Comparison of ENCODE assay signal across 16 cellular contexts in genomic region chr20:50335866-50336265, GRCh38.
A peak's percentile ranks its signal among the peaks of the same experiment; 100 is the strongest.
DNase-seq lines count a peak whose midpoint lies in the region; ATAC-seq and TF ChIP-seq lines count a peak whose summit lies in the region.
"Had no signal": no experiment of that assay in that cellular context is flagged by ENCODE, and none has a peak within 500 bp of the region (broad histone marks: within the 10 kb centered on the region; RNA-seq: fewer than 3 reads in every experiment).

No MANE protein-coding gene starts in this region.

- H3K27ac Mint-ChIP-seq in natural killer cell treated with Interleukin-12 subunit alpha and Interleukin-12 subunit beta and Interleukin-15 and Interleukin-18, amount 100 ng/mL, for 72 hours = peak overlapping the region in 1 of 2 donors; percentile 64
- no peak overlapping the region for H3K27ac Mint-ChIP-seq in natural killer cell
- H3K27ac Mint-ChIP-seq: CD4-positive, alpha-beta T cell; IgD-negative memory B cell had no signal

- peak overlapping the region; percentile 72 for H3K9ac ChIP-seq in adipocyte (ENCODE audit: low read length)
- H3K9ac ChIP-seq: BLaER1 treated with 17β-estradiol and CSF1 and Interleukin-3, amounts not matched to agents 10 nM and 100 nM; KMS-11 had no signal

- H3K9me3 Mint-ChIP-seq in natural killer cell treated with Interleukin-12 subunit alpha and Interleukin-12 subunit beta and Interleukin-15 and Interleukin-18, amount 100 ng/mL, for 72 hours = no peaks in the 10 kb centered on the region
- no peaks in the 10 kb centered on the region for H3K9me3 Mint-ChIP-seq in natural killer cell
- no peaks in the 10 kb centered on the region for H3K9me3 Mint-ChIP-seq in activated T-cell treated with anti-CD3 and anti-CD28 coated beads, Interleukin-2, amount 50 U/mL, for 4 hours
- H3K9me3 Mint-ChIP-seq: CD4-positive, alpha-beta T cell; IgD-negative memory B cell had no signal

- no peak for DNase-seq in natural killer cell treated with Interleukin-12 subunit alpha and Interleukin-12 subunit beta and Interleukin-15 and Interleukin-18, amount 100 ng/mL, for 72 hours (ENCODE audit: low spot score)
- DNase-seq in natural killer cell (no peak), adipocyte (ENCODE audit: low read depth) (peak; percentile 51), osteoblast (ENCODE audit: insufficient read length, low spot score, missing footprints) (no peak), GM19238 (ENCODE audit: insufficient read length, low spot score) (no peak), NCI-H187 treated with DMSO at 0.1 percent for 48 hours (lab: John Stamatoyannopoulos, UW) (no peak)
- DNase-seq in activated T-cell treated with anti-CD3 and anti-CD28 coated beads, Interleukin-2, amount 50 U/mL, for 4 hours = no peak
- DNase-seq: 8988T; CD4-positive, alpha-beta T cell; MM.1S; NCI-H2081; SIG-M5 had no signal

- H3K4me1 ChIP-seq in adipocyte (ENCODE audit: control insufficient read depth, insufficient read depth, low read length) (peaks cover 85% of the 10 kb centered on the region), osteoblast (ENCODE audit: insufficient read depth, low read length) (peaks cover 70% of the 10 kb centered on the region)

- peak overlapping the region; percentile 45 for H3K4me3 Mint-ChIP-seq in natural killer cell treated with Interleukin-12 subunit alpha and Interleukin-12 subunit beta and Interleukin-15 and Interleukin-18, amount 100 ng/mL, for 72 hours
- H3K4me3 Mint-ChIP-seq in natural killer cell = no peak overlapping the region
- no peak overlapping the region for H3K4me3 Mint-ChIP-seq in activated T-cell treated with anti-CD3 and anti-CD28 coated beads, Interleukin-2, amount 50 U/mL, for 4 hours
- H3K4me3 Mint-ChIP-seq: CD4-positive, alpha-beta T cell had no signal

- H3K36me3 Mint-ChIP-seq in natural killer cell treated with Interleukin-12 subunit alpha and Interleukin-12 subunit beta and Interleukin-15 and Interleukin-18, amount 100 ng/mL, for 72 hours = peaks cover 5% of the 10 kb centered on the region
- no peaks in the 10 kb centered on the region for H3K36me3 Mint-ChIP-seq in natural killer cell
- H3K36me3 Mint-ChIP-seq in activated T-cell treated with anti-CD3 and anti-CD28 coated beads, Interleukin-2, amount 50 U/mL, for 4 hours (ENCODE audit: insufficient read depth) = no peaks in the 10 kb centered on the region
- H3K36me3 Mint-ChIP-seq: IgD-negative memory B cell had no signal

- H3K36me3 ChIP-seq in adipocyte (ENCODE audit: control insufficient read depth, insufficient read depth, low read length, severe bottlenecking) (no peaks in the 10 kb centered on the region), osteoblast (ENCODE audit: insufficient read depth, low read length) (no peaks in the 10 kb centered on the region)
- H3K36me3 ChIP-seq: BLaER1 treated with 17β-estradiol and CSF1 and Interleukin-3, amounts not matched to agents 10 nM and 100 nM had no signal

- H3K4me1 Mint-ChIP-seq in natural killer cell treated with Interleukin-12 subunit alpha and Interleukin-12 subunit beta and Interleukin-15 and Interleukin-18, amount 100 ng/mL, for 72 hours (ENCODE audit: low read depth in 2 of 2) = peaks cover 55 to 56% of the 10 kb centered on the region in 2 donors
- H3K4me1 Mint-ChIP-seq in natural killer cell = peaks cover 29 to 40% of the 10 kb centered on the region in 2 donors
- H3K4me1 Mint-ChIP-seq in activated T-cell treated with anti-CD3 and anti-CD28 coated beads, Interleukin-2, amount 50 U/mL, for 4 hours (ENCODE audit: low read depth) = peaks cover 33% of the 10 kb centered on the region

- no peak overlapping the region for H2AFZ ChIP-seq in osteoblast (ENCODE audit: low read length)

- H3K9me3 ChIP-seq in adipocyte (ENCODE audit: control insufficient read depth, low read length) (no peaks in the 10 kb centered on the region), osteoblast (ENCODE audit: low read depth, low read length) (no peaks in the 10 kb centered on the region)
- H3K9me3 ChIP-seq: BLaER1 treated with 17β-estradiol and CSF1 and Interleukin-3, amounts not matched to agents 10 nM and 100 nM had no signal

- H3K4me3 ChIP-seq in adipocyte (ENCODE audit: low read length) (no peak overlapping the region), osteoblast (ENCODE audit: insufficient read depth, low read length) (no peak overlapping the region)
- H3K4me3 ChIP-seq: BLaER1 treated with 17β-estradiol and CSF1 and Interleukin-3, amounts not matched to agents 10 nM and 100 nM had no signal

- peaks cover 0 to 13% of the 10 kb centered on the region in 2 donors for H3K27me3 Mint-ChIP-seq in natural killer cell treated with Interleukin-12 subunit alpha and Interleukin-12 subunit beta and Interleukin-15 and Interleukin-18, amount 100 ng/mL, for 72 hours
- peaks cover 7 to 35% of the 10 kb centered on the region in 2 donors for H3K27me3 Mint-ChIP-seq in natural killer cell (ENCODE audit: low read depth in 2 of 2)
- H3K27me3 Mint-ChIP-seq in activated T-cell treated with anti-CD3 and anti-CD28 coated beads, Interleukin-2, amount 50 U/mL, for 4 hours (ENCODE audit: low read depth) = no peaks in the 10 kb centered on the region
- H3K27me3 Mint-ChIP-seq: CD4-positive, alpha-beta T cell had no signal

- intact Hi-C loops in natural killer cell (cut with micrococcal nuclease) = loop anchor here (5.0 kb wide), 1 partner anchor 126 kb away; no protein-coding TSS in a partner anchor

- TF ChIP-seq CTCF in natural killer cell (IDR thresholded peaks at IDR 0.05) (no peak), osteoblast (IDR thresholded peaks at IDR 0.05; ENCODE audit: extremely low read depth, low read depth, low read length) (no peak)

- H3K27me3 ChIP-seq in adipocyte (replicated peaks; ENCODE audit: control insufficient read depth, insufficient read depth, low read length) (no peaks in the 10 kb centered on the region), osteoblast (ENCODE audit: insufficient read depth, low read length) (no peaks in the 10 kb centered on the region)

- no peak for ATAC-seq in natural killer cell treated with Interleukin-12 subunit alpha and Interleukin-12 subunit beta and Interleukin-15 and Interleukin-18, amount 100 ng/mL, for 72 hours
- no peak for ATAC-seq in natural killer cell
- no peak for ATAC-seq in activated T-cell treated with anti-CD3 and anti-CD28 coated beads, Interleukin-2, amount 50 U/mL, for 4 hours

- H3K79me2 ChIP-seq in osteoblast (ENCODE audit: insufficient read depth, low read length) = no peaks in the 10 kb centered on the region

- H3K27ac ChIP-seq in osteoblast (ENCODE audit: low read depth, low read length) = peak overlapping the region; percentile 74
- H3K27ac ChIP-seq: BLaER1 treated with 17β-estradiol and CSF1 and Interleukin-3, amounts not matched to agents 10 nM and 100 nM; KMS-11; SK-N-MC had no signal

- H4K20me1 ChIP-seq in osteoblast (ENCODE audit: insufficient read depth, low read length) = no peaks in the 10 kb centered on the region

- H3K4me2 ChIP-seq in osteoblast (ENCODE audit: insufficient read depth, low read length) = no peak overlapping the region
- H3K4me2 ChIP-seq: KMS-11 had no signal
